In genomic region chr1:167820684-167821355, GRCh38 we compare ENCODE assay signal across 10 cellular contexts.
DNase-seq lines count a peak whose midpoint lies in the region.
"Had no signal": no experiment of that assay in that cellular context is flagged by ENCODE, and none has a peak within 500 bp of the region (broad histone marks: within the 10 kb centered on the region; RNA-seq: fewer than 3 reads in every experiment).

No MANE protein-coding gene starts in this region.

- H3K9me3 ChIP-seq in HUES64 (ENCODE audit: insufficient read depth, low read depth, low read length) (no peaks in the 10 kb centered on the region; the same call in 1 of the 2 replicates), subcutaneous abdominal adipose tissue (ENCODE audit: control insufficient read depth in 5 of 5, low read length in 5 of 5) (no peaks in the 10 kb centered on the region)

- H3K36me3 ChIP-seq in HUES64 (ENCODE audit: insufficient read depth, low read length) (no peaks in the 10 kb centered on the region), subcutaneous abdominal adipose tissue (ENCODE audit: control insufficient read depth in 5 of 5, insufficient read depth in 5 of 5, low read length in 5 of 5) (no peaks in the 10 kb centered on the region)

- H3K9ac ChIP-seq in HUES64 (ENCODE audit: low read depth, low read length) (no peak overlapping the region), subcutaneous abdominal adipose tissue (ENCODE audit: low read length in 5 of 5) (no peak overlapping the region)

- peak; percentile 20 for DNase-seq in astrocyte of the hippocampus (ENCODE audit: low read depth, low spot score)
- DNase-seq in kidney tubule cell (ENCODE audit: low spot score) = peak; percentile 87
- no peak for DNase-seq in stimulated activated CD8-positive, alpha-beta memory T cell treated with anti-CD3 and anti-CD28 coated beads, Interleukin-4, amount 100 ng/mL, for 48 hours
- no peak for DNase-seq in AG08395 (ENCODE audit: low spot score)
- DNase-seq in H4 (ENCODE audit: low spot score) = no peak
- no peak for DNase-seq in NOMO-1 treated with dmso at 0.1 percent for 144 hours (lab: John Stamatoyannopoulos, UW; ENCODE audit: unreplicated experiment)
- DNase-seq: CD4-positive, alpha-beta memory T cell; NCI-H1417 treated with DMSO at 0.1 percent for 48 hours had no signal

- WGBS in HUES64 = 85% methylated on average over 12 of the region's 12 CpGs

- H3K4me1 ChIP-seq in HUES64 (ENCODE audit: insufficient read depth, low read length) = peaks cover 10% of the 10 kb centered on the region
- peaks cover 0 to 4% (median 0%) of the 10 kb centered on the region in 5 donors for H3K4me1 ChIP-seq in subcutaneous abdominal adipose tissue (ENCODE audit: control insufficient read depth in 5 of 5, insufficient read depth in 5 of 5, low read length in 5 of 5)

- H3K4me3 ChIP-seq in HUES64 (ENCODE audit: low read length) (peak overlapping the region; percentile 43), subcutaneous abdominal adipose tissue (ENCODE audit: low read depth in 1 of 5, low read length in 5 of 5) (no peak overlapping the region)

- H3K27me3 ChIP-seq in HUES64 (ENCODE audit: insufficient read depth, low read length) = no peaks in the 10 kb centered on the region
- H3K27me3 ChIP-seq in subcutaneous abdominal adipose tissue (ENCODE audit: control insufficient read depth in 5 of 5, insufficient read depth in 4 of 5, low read length in 5 of 5) = no peaks in the 10 kb centered on the region

- no peak overlapping the region for H3K27ac ChIP-seq in HUES64 (ENCODE audit: low read depth, low read length)
- H3K27ac ChIP-seq in subcutaneous abdominal adipose tissue (ENCODE audit: low read depth, low read length) = peak overlapping the region; percentile 54

Comparison
In these comparisons a context has a peak if more than half of its experiments do, and no peak if none do; other contexts are left out.
1. DNase-seq: peak in astrocyte of the hippocampus (single experiment) and kidney tubule cell (single experiment); none in stimulated activated CD8-positive, alpha-beta memory T cell treated with anti-CD3 and anti-CD28 coated beads, Interleukin-4, amount 100 ng/mL, for 48 hours (single experiment), AG08395 (single experiment), H4 (single experiment) and NOMO-1 treated with dmso at 0.1 percent for 144 hours (single experiment).